In genomic region chr16:3610698-3611144, GRCh38 we compare ENCODE assay signal across 1 cellular context.
TF ChIP-seq lines count a peak whose summit lies in the region.

No MANE protein-coding gene starts in this region.

TF ChIP-seq in IMR-90, 13 proteins besides CTCF, POLR2A, EP300 and RAD21:
- TF ChIP-seq BHLHE40 (IDR thresholded peaks at IDR 0.05; ENCODE audit: low read depth, low read length) (no peak), ELK1 (IDR thresholded peaks at IDR 0.05; ENCODE audit: borderline replicate concordance, low read depth, low read length) (no peak), SMC3 (IDR thresholded peaks at IDR 0.05; ENCODE audit: low read depth, low read length) (no peak), FOS (IDR thresholded peaks at IDR 0.05; ENCODE audit: low read depth, low read length) (no peak), MXI1 (IDR thresholded peaks at IDR 0.05; ENCODE audit: borderline replicate concordance, low read depth, low read length) (no peak), USF2 (IDR thresholded peaks at IDR 0.05; ENCODE audit: low read depth, low read length) (no peak), MAFK (IDR thresholded peaks at IDR 0.05; ENCODE audit: low read depth, low read length) (no peak), RCOR1 (IDR thresholded peaks at IDR 0.05; ENCODE audit: insufficient replicate concordance, low read length) (no peak), CHD1 (IDR thresholded peaks at IDR 0.05; ENCODE audit: low read depth, low read length) (no peak), RFX5 (IDR thresholded peaks at IDR 0.05; ENCODE audit: low read depth, low read length) (no peak)
TF ChIP-seq in IMR-90: peak in this region for 0.
